Comparison of ENCODE assay signal across 16 cellular contexts in the genomic region with DNA sequence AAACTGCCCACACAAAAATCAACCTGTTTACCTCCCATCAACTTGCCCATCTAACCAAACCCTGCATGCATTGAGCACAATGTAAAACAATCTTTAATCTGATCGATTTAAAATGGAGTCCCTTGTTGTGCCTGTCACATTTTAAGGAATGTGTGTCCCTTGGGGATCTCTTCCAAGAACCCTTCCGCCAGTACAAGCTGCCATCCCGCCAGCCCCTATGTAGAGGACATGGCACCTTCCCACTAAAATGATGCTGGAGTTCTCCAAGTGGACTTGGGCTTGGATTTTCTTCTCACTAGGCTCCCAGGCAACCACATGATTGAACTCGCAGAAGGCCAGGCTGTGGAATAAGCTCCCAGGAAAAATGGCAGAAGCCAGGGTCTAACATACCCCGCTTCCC. TPM values are rescaled to one million over a fixed set of nuclear protein-coding genes. Genes with fewer than 3 reads are reported as not detected.
DNase-seq lines count a peak whose midpoint lies in the region; ATAC-seq and TF ChIP-seq lines count a peak whose summit lies in the region.
"Had no signal": no experiment of that assay in that cellular context is flagged by ENCODE, and none has a peak within 500 bp of the region (broad histone marks: within the 10 kb centered on the region; RNA-seq: fewer than 3 reads in every experiment).

No MANE protein-coding gene starts in this region.

- peak overlapping the region; percentile 38 for H2AFZ ChIP-seq in parathyroid adenoma

- no peak for ATAC-seq in CD4-positive, alpha-beta T cell (ENCODE audit: poor library complexity)
- ATAC-seq in HG02588 (IDR thresholded peaks at IDR 0.05; ENCODE audit: unreplicated experiment), result no peak

- H3K4me2 ChIP-seq in parathyroid adenoma (ENCODE audit: low read length), result no peak overlapping the region

- H3K4me3 ChIP-seq in parathyroid adenoma (ENCODE audit: low read depth, low read length) (no peak overlapping the region), esophagus squamous epithelium (no peak overlapping the region)
- H3K4me3 ChIP-seq: HAP-1, left ventricle myocardium inferior, smooth muscle cell, tibial nerve had no signal

- TF ChIP-seq POLR2A in esophagus squamous epithelium (IDR thresholded peaks at IDR 0.05), result no peak

- H3K27me3 ChIP-seq in parathyroid adenoma (ENCODE audit: control insufficient read depth, insufficient read depth, low read length) (no peaks in the 10 kb centered on the region), esophagus squamous epithelium (no peaks in the 10 kb centered on the region)
- H3K27me3 ChIP-seq in CD4-positive, alpha-beta T cell (ENCODE audit: control insufficient read depth, insufficient read depth, low read length), result no peaks in the 10 kb centered on the region
- H3K27me3 ChIP-seq: foreskin keratinocyte, tibial nerve had no signal

- no peaks in the 10 kb centered on the region for H3K36me3 ChIP-seq in parathyroid adenoma (ENCODE audit: control insufficient read depth, insufficient read depth, low read length)
- H3K36me3 ChIP-seq in esophagus squamous epithelium, result no peaks in the 10 kb centered on the region
- H3K36me3 ChIP-seq: HAP-1, left ventricle myocardium inferior, tibial nerve had no signal

- DNase-seq in activated CD4-positive, alpha-beta T cell treated with anti-CD3 and anti-CD28 coated beads, Interleukin-2, amount 10 ng/mL, durations not matched to agents 24 days and 14 days, result peak; percentile 57
- DNase-seq in activated CD4-positive, alpha-beta T cell treated with anti-CD3 and anti-CD28 coated beads, Interleukin-2, amount 50 U/mL, for 1 hour, result no peak
- DNase-seq in HFFc6 (no peak), esophagus squamous epithelium (lab: John Stamatoyannopoulos, UW) (no peak)
- DNase-seq in activated T-helper 2 cell treated with anti-CD3 and anti-CD28 coated beads, Interferon-gamma antibody, Interleukin-2, Interleukin-4, amounts not matched to agents 10 μg/mL and 5 μg/mL and 100 μg/mL, durations not matched to agents 14 hours and 24 hours and 36 hours (ENCODE audit: low spot score), result no peak
- DNase-seq in CD4-positive, alpha-beta T cell, result no peak

- H3K36me3 Mint-ChIP-seq in activated CD4-positive, alpha-beta T cell treated with anti-CD3 and anti-CD28 coated beads, Interleukin-2, amount 10 ng/mL, durations not matched to agents 24 days and 14 days (ENCODE audit: low read depth), result no peaks in the 10 kb centered on the region
- H3K36me3 Mint-ChIP-seq in HFFc6 (ENCODE audit: low read depth), result no peaks in the 10 kb centered on the region
- H3K36me3 Mint-ChIP-seq in activated T-helper 2 cell treated with anti-CD3 and anti-CD28 coated beads, Interferon-gamma antibody, Interleukin-2, Interleukin-4, amounts not matched to agents 10 μg/mL and 5 μg/mL and 100 μg/mL, durations not matched to agents 14 hours and 24 hours and 36 hours (ENCODE audit: low read depth), result no peaks in the 10 kb centered on the region
- peaks cover 13% of the 10 kb centered on the region for H3K36me3 Mint-ChIP-seq in CD4-positive, alpha-beta T cell (ENCODE audit: low read depth)
- H3K36me3 Mint-ChIP-seq: immature natural killer cell had no signal

- CTCF ChIA-PET in CD4-positive, alpha-beta T cell (lab: Charles Lee), result interaction anchor here (0.5 to 2.8 kb wide), 41 partner anchors 10 to 853 kb away, joined by 3 to 24 read pairs (median 4); partner anchors contain the start of genes CASP3, CENPU, IRF2 and PRIMPOL

- H3K4me1 Mint-ChIP-seq in activated CD4-positive, alpha-beta T cell treated with anti-CD3 and anti-CD28 coated beads, Interleukin-2, amount 10 ng/mL, durations not matched to agents 24 days and 14 days, result peaks cover 44% of the 10 kb centered on the region
- peaks cover 62% of the 10 kb centered on the region for H3K4me1 Mint-ChIP-seq in HFFc6 (ENCODE audit: low read depth)
- H3K4me1 Mint-ChIP-seq in activated T-helper 2 cell treated with anti-CD3 and anti-CD28 coated beads, Interferon-gamma antibody, Interleukin-2, Interleukin-4, amounts not matched to agents 10 μg/mL and 5 μg/mL and 100 μg/mL, durations not matched to agents 14 hours and 24 hours and 36 hours (ENCODE audit: low read depth), result peaks cover 48% of the 10 kb centered on the region
- H3K4me1 Mint-ChIP-seq in CD4-positive, alpha-beta T cell (ENCODE audit: low read depth), result peaks cover 33% of the 10 kb centered on the region

- H3K27me3 Mint-ChIP-seq in activated CD4-positive, alpha-beta T cell treated with anti-CD3 and anti-CD28 coated beads, Interleukin-2, amount 10 ng/mL, durations not matched to agents 24 days and 14 days, result no peaks in the 10 kb centered on the region
- H3K27me3 Mint-ChIP-seq in HFFc6 (ENCODE audit: insufficient read depth), result no peaks in the 10 kb centered on the region; the same call in none of the 2 replicates
- H3K27me3 Mint-ChIP-seq in activated T-helper 2 cell treated with anti-CD3 and anti-CD28 coated beads, Interferon-gamma antibody, Interleukin-2, Interleukin-4, amounts not matched to agents 10 μg/mL and 5 μg/mL and 100 μg/mL, durations not matched to agents 14 hours and 24 hours and 36 hours (ENCODE audit: low read depth), result no peaks in the 10 kb centered on the region
- no peaks in the 10 kb centered on the region for H3K27me3 Mint-ChIP-seq in CD4-positive, alpha-beta T cell

- H3K79me2 ChIP-seq in parathyroid adenoma, result no peaks in the 10 kb centered on the region

- no peak overlapping the region for H3K27ac ChIP-seq in parathyroid adenoma
- no peak overlapping the region for H3K27ac ChIP-seq in esophagus squamous epithelium
- H3K27ac ChIP-seq in CD4-positive, alpha-beta T cell (ENCODE audit: low read depth, low read length), result no peak overlapping the region
- H3K27ac ChIP-seq: foreskin keratinocyte, left ventricle myocardium inferior, tibial nerve had no signal

- no peak overlapping the region for H3K9ac ChIP-seq in parathyroid adenoma

- intact Hi-C loops in activated CD4-positive, alpha-beta T cell treated with anti-CD3 and anti-CD28 coated beads, Interleukin-2, amount 10 ng/mL, durations not matched to agents 24 days and 14 days (cut with micrococcal nuclease), result loop anchor here (1.0 to 10.0 kb wide), 4 partner anchors 11 to 701 kb away; partner anchors contain the start of gene ACSL1
- intact Hi-C loops in activated T-helper 2 cell treated with anti-CD3 and anti-CD28 coated beads, Interferon-gamma antibody, Interleukin-2, Interleukin-4, amounts not matched to agents 10 μg/mL and 5 μg/mL and 100 μg/mL, durations not matched to agents 14 hours and 24 hours and 36 hours (cut with micrococcal nuclease), result no loop called here
- intact Hi-C loops in esophagus squamous epithelium (cut with DNase I), result loop anchor here (10.0 kb wide), 2 partner anchors 381 to 831 kb away; partner anchors contain the start of genes CASP3 and PRIMPOL
- intact Hi-C loops in CD4-positive, alpha-beta T cell (cut with DNase I, micrococcal nuclease), result loop anchor here (5.0 to 10.0 kb wide), 11 partner anchors 121 to 941 kb away; partner anchors contain the start of genes CENPU (in 2 of the 2), CFAP97 (in 1 of the 2), IRF2 (in 1 of the 2) and SNX25 (in 1 of the 2)

- POLR2A ChIA-PET in CD4-positive, alpha-beta T cell (lab: Charles Lee), result interaction anchor here (0.5 to 3.2 kb wide), 11 partner anchors 47 to 471 kb away, joined by 3 to 25 read pairs (median 4); partner anchors contain the start of genes CASP3, IRF2 and PRIMPOL

- 83 to 86% methylated on average over 2 to 5 of the region's 5 CpGs for WGBS in esophagus squamous epithelium, 2 donors

- H3K4me1 ChIP-seq in parathyroid adenoma, result peaks cover 3% of the 10 kb centered on the region
- peaks cover 0 to 14% (median 13%) of the 10 kb centered on the region in 3 donors for H3K4me1 ChIP-seq in esophagus squamous epithelium

- no peak overlapping the region for H3K4me3 Mint-ChIP-seq in activated CD4-positive, alpha-beta T cell treated with anti-CD3 and anti-CD28 coated beads, Interleukin-2, amount 10 ng/mL, durations not matched to agents 24 days and 14 days
- H3K4me3 Mint-ChIP-seq in HFFc6, result no peak overlapping the region
- no peak overlapping the region for H3K4me3 Mint-ChIP-seq in activated T-helper 2 cell treated with anti-CD3 and anti-CD28 coated beads, Interferon-gamma antibody, Interleukin-2, Interleukin-4, amounts not matched to agents 10 μg/mL and 5 μg/mL and 100 μg/mL, durations not matched to agents 14 hours and 24 hours and 36 hours (ENCODE audit: low read depth)
- no peak overlapping the region for H3K4me3 Mint-ChIP-seq in CD4-positive, alpha-beta T cell

- peak overlapping the region; percentile 68 for H3K27ac Mint-ChIP-seq in activated CD4-positive, alpha-beta T cell treated with anti-CD3 and anti-CD28 coated beads, Interleukin-2, amount 10 ng/mL, durations not matched to agents 24 days and 14 days
- H3K27ac Mint-ChIP-seq in HFFc6, result peak overlapping the region; percentile 1; the same call in 1 of the 2 replicates
- peak overlapping the region; percentile 35 for H3K27ac Mint-ChIP-seq in activated T-helper 2 cell treated with anti-CD3 and anti-CD28 coated beads, Interferon-gamma antibody, Interleukin-2, Interleukin-4, amounts not matched to agents 10 μg/mL and 5 μg/mL and 100 μg/mL, durations not matched to agents 14 hours and 24 hours and 36 hours
- no peak overlapping the region for H3K27ac Mint-ChIP-seq in CD4-positive, alpha-beta T cell

- no peaks in the 10 kb centered on the region for H3K9me3 ChIP-seq in parathyroid adenoma (ENCODE audit: control insufficient read depth, low read length)
- H3K9me3 ChIP-seq in esophagus squamous epithelium, result no peaks in the 10 kb centered on the region
- no peaks in the 10 kb centered on the region for H3K9me3 ChIP-seq in CD4-positive, alpha-beta T cell (ENCODE audit: control insufficient read depth, low read length)
- H3K9me3 ChIP-seq: HAP-1, left ventricle myocardium inferior, tibial nerve had no signal

- H3K9me3 Mint-ChIP-seq in activated CD4-positive, alpha-beta T cell treated with anti-CD3 and anti-CD28 coated beads, Interleukin-2, amount 10 ng/mL, durations not matched to agents 24 days and 14 days, result no peaks in the 10 kb centered on the region
- no peaks in the 10 kb centered on the region for H3K9me3 Mint-ChIP-seq in HFFc6
- no peaks in the 10 kb centered on the region for H3K9me3 Mint-ChIP-seq in activated T-helper 2 cell treated with anti-CD3 and anti-CD28 coated beads, Interferon-gamma antibody, Interleukin-2, Interleukin-4, amounts not matched to agents 10 μg/mL and 5 μg/mL and 100 μg/mL, durations not matched to agents 14 hours and 24 hours and 36 hours
- H3K9me3 Mint-ChIP-seq in CD4-positive, alpha-beta T cell, result peaks cover 10% of the 10 kb centered on the region
- H3K9me3 Mint-ChIP-seq: activated naive CD4-positive, alpha-beta T cell treated with anti-CD3 and anti-CD28 coated beads, Interleukin-2, amount 50 U/mL, for 72 hours had no signal

- TF ChIP-seq CTCF in HFFc6 (IDR thresholded peaks at IDR 0.05), result no peak
- TF ChIP-seq CTCF in parathyroid adenoma (IDR thresholded peaks at IDR 0.05), result no peak
- TF ChIP-seq CTCF in esophagus squamous epithelium (IDR thresholded peaks at IDR 0.05), result no peak
- no peak for TF ChIP-seq CTCF in CD4-positive, alpha-beta T cell (IDR thresholded peaks at IDR 0.05)

RNA-seq across cellular contexts. Expression of gene ENPP6, which starts 45.8 kb away (rescaled TPM):
- total RNA-seq in activated CD4-positive, alpha-beta T cell treated with anti-CD3 and anti-CD28 coated beads, Interleukin-2, amount 10 ng/mL, durations not matched to agents 24 days and 14 days, result 0.61 and 1.2 TPM in 2 replicates
- not detected for total RNA-seq in HFFc6 (2021; fragmentation: NEBNext Ultra II Directional; extraction: Animal tissue kit (Norgen Biotek cat#: 25700))
- total RNA-seq in activated T-helper 2 cell treated with anti-CD3 and anti-CD28 coated beads, Interferon-gamma antibody, Interleukin-2, Interleukin-4, amounts not matched to agents 10 μg/mL and 5 μg/mL and 100 μg/mL, durations not matched to agents 14 hours and 24 hours and 36 hours, result 0.14 and 0.41 TPM in 2 replicates
- total RNA-seq in esophagus squamous epithelium, result under 1 TPM in 1 of 4 donors, not detected in 3; 0.57 TPM
- total RNA-seq in CD4-positive, alpha-beta T cell, result not detected
- total RNA-seq: foreskin keratinocyte, IMR-90, left ventricle myocardium inferior, smooth muscle cell had no signal
